Comparison of ENCODE assay signal across 1 cellular context in the genomic region with DNA sequence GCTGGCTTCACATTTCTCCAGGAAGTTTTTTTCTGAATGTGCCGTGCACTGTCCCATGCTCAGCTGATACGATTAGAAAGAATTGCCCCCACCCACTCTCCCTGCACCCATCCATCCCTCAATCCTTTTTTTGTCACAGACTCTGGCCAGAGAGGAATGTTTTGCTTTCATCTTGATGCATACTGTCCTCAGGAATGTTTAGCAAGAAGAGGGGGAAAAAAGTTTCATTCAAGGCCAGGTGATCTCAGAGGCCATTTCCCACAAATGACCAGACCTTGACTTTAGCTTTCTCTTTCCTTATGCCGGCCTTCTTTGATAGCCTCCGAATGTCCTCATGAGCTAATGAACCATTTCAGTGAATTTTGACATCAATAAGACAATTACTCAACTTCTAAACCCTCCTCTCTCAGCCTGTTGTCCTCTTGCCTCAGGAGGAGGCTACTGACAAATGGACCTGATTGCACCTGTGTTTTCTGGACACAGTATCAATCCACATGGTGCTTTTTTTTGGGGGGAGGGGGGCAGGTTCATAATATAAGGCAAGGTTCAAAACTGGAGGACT.
A peak's percentile ranks its signal among the peaks of the same experiment; 100 is the strongest.
TF ChIP-seq lines count a peak whose summit lies in the region.

No MANE protein-coding gene starts in this region.

TF ChIP-seq in HepG2, 621 proteins besides CTCF, POLR2A, EP300 and RAD21 (continued from another document and continues in another):
- TF ChIP-seq, protein P1, sequence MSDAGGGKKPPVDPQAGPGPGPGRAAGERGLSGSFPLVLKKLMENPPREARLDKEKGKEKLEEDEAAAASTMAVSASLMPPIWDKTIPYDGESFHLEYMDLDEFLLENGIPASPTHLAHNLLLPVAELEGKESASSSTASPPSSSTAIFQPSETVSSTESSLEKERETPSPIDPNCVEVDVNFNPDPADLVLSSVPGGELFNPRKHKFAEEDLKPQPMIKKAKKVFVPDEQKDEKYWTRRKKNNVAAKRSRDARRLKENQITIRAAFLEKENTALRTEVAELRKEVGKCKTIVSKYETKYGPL (CRISPR knock-in tag; IDR thresholded peaks at IDR 0.05): no peak
- TF ChIP-seq, protein P2, sequence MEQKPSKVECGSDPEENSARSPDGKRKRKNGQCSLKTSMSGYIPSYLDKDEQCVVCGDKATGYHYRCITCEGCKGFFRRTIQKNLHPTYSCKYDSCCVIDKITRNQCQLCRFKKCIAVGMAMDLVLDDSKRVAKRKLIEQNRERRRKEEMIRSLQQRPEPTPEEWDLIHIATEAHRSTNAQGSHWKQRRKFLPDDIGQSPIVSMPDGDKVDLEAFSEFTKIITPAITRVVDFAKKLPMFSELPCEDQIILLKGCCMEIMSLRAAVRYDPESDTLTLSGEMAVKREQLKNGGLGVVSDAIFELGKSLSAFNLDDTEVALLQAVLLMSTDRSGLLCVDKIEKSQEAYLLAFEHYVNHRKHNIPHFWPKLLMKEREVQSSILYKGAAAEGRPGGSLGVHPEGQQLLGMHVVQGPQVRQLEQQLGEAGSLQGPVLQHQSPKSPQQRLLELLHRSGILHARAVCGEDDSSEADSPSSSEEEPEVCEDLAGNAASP (CRISPR knock-in tag; IDR thresholded peaks at IDR 0.05; ENCODE audit: borderline replicate concordance): peak; percentile 88; the same call in 1 of the 2 replicates
- TF ChIP-seq ZNF772 (CRISPR knock-in tag; IDR thresholded peaks at IDR 0.05) (no peak), PTBP1 (IDR thresholded peaks at IDR 0.05; ENCODE audit: low read depth, low read length, poor library complexity, severe bottlenecking) (no peak), KLF9 (CRISPR knock-in tag; IDR thresholded peaks at IDR 0.05; ENCODE audit: low read depth) (no peak), TGIF2 (CRISPR knock-in tag; IDR thresholded peaks at IDR 0.05) (no peak; the same call in 1 of the 2 replicates), ZNF3 (CRISPR knock-in tag; IDR thresholded peaks at IDR 0.05) (no peak), ZNF644 (CRISPR knock-in tag; IDR thresholded peaks at IDR 0.05; ENCODE audit: low read depth) (peak; percentile 61; the same call in 1 of the 2 replicates), MAFK (conservative IDR thresholded peaks at IDR 0.05 in 1 of 2, IDR thresholded peaks at IDR 0.05 in 1 of 2; ENCODE audit: low read length in 2 of 2) (no peak), MAFG (CRISPR knock-in tag; IDR thresholded peaks at IDR 0.05) (no peak), MBNL3 (CRISPR knock-in tag; conservative IDR thresholded peaks at IDR 0.05) (no peak), IKZF1 (IDR thresholded peaks at IDR 0.05) (no peak), SAP130 (CRISPR knock-in tag; IDR thresholded peaks at IDR 0.05; ENCODE audit: low read depth) (peak; percentile 81), PLRG1 (conservative IDR thresholded peaks at IDR 0.05) (no peak), MTA3 (CRISPR knock-in tag; IDR thresholded peaks at IDR 0.05) (no peak), POLR2AphosphoS2 (IDR thresholded peaks at IDR 0.05; ENCODE audit: low read depth, low read length) (no peak), ZNF605 (CRISPR knock-in tag; IDR thresholded peaks at IDR 0.05) (no peak), KLF12 (CRISPR knock-in tag; IDR thresholded peaks at IDR 0.05; ENCODE audit: borderline replicate concordance) (no peak), PHF8 (CRISPR knock-in tag; IDR thresholded peaks at IDR 0.05) (no peak), ZNF703 (CRISPR knock-in tag; IDR thresholded peaks at IDR 0.05; ENCODE audit: borderline replicate concordance) (no peak), MAZ (IDR thresholded peaks at IDR 0.05; ENCODE audit: borderline replicate concordance, low read depth, low read length) (peak; percentile 73; the same call in 1 of the 2 replicates), MAZ (CRISPR knock-in tag; IDR thresholded peaks at IDR 0.05; ENCODE audit: low read depth) (no peak), ZFX (CRISPR knock-in tag; IDR thresholded peaks at IDR 0.05; ENCODE audit: low read depth) (0 out of 2 replicates have a peak, but pooled peaks have one; percentile 24), ZNF180 (CRISPR knock-in tag; IDR thresholded peaks at IDR 0.05; ENCODE audit: borderline replicate concordance, low read depth) (no peak), ZFP36L1 (CRISPR knock-in tag; IDR thresholded peaks at IDR 0.05) (no peak), GLI4 (CRISPR knock-in tag; IDR thresholded peaks at IDR 0.05; ENCODE audit: borderline replicate concordance) (no peak), ZNF232 (CRISPR knock-in tag; IDR thresholded peaks at IDR 0.05; ENCODE audit: borderline replicate concordance) (no peak)
- TF ChIP-seq, protein P3, sequence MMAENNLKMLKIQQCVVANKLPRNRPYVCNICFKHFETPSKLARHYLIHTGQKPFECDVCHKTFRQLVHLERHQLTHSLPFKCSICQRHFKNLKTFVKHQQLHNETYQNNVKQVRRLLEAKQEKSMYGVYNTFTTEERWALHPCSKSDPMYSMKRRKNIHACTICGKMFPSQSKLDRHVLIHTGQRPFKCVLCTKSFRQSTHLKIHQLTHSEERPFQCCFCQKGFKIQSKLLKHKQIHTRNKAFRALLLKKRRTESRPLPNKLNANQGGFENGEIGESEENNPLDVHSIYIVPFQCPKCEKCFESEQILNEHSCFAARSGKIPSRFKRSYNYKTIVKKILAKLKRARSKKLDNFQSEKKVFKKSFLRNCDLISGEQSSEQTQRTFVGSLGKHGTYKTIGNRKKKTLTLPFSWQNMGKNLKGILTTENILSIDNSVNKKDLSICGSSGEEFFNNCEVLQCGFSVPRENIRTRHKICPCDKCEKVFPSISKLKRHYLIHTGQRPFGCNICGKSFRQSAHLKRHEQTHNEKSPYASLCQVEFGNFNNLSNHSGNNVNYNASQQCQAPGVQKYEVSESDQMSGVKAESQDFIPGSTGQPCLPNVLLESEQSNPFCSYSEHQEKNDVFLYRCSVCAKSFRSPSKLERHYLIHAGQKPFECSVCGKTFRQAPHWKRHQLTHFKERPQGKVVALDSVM (CRISPR knock-in tag; IDR thresholded peaks at IDR 0.05): peak; percentile 76
- TF ChIP-seq, protein P4, sequence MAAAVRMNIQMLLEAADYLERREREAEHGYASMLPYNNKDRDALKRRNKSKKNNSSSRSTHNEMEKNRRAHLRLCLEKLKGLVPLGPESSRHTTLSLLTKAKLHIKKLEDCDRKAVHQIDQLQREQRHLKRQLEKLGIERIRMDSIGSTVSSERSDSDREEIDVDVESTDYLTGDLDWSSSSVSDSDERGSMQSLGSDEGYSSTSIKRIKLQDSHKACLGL (CRISPR knock-in tag; IDR thresholded peaks at IDR 0.05): no peak
- TF ChIP-seq, protein P5, sequence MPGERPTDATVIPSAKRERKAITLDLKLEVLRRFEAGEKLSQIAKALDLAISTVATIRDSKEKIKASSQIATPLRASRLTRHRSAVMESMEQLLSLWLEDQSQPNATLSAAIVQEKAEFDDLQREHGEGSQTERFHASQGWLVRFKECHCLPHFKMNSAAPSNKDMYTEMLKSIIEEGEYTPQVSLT (CRISPR knock-in tag; IDR thresholded peaks at IDR 0.05; ENCODE audit: borderline replicate concordance, low read depth): no peak
- TF ChIP-seq, protein P6, sequence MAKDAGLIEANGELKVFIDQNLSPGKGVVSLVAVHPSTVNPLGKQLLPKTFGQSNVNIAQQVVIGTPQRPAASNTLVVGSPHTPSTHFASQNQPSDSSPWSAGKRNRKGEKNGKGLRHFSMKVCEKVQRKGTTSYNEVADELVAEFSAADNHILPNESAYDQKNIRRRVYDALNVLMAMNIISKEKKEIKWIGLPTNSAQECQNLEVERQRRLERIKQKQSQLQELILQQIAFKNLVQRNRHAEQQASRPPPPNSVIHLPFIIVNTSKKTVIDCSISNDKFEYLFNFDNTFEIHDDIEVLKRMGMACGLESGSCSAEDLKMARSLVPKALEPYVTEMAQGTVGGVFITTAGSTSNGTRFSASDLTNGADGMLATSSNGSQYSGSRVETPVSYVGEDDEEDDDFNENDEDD (CRISPR knock-in tag; IDR thresholded peaks at IDR 0.05; ENCODE audit: borderline replicate concordance): no peak
- TF ChIP-seq, protein P7, sequence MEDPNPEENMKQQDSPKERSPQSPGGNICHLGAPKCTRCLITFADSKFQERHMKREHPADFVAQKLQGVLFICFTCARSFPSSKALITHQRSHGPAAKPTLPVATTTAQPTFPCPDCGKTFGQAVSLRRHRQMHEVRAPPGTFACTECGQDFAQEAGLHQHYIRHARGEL (CRISPR knock-in tag; IDR thresholded peaks at IDR 0.05): no peak
- TF ChIP-seq, protein P8, sequence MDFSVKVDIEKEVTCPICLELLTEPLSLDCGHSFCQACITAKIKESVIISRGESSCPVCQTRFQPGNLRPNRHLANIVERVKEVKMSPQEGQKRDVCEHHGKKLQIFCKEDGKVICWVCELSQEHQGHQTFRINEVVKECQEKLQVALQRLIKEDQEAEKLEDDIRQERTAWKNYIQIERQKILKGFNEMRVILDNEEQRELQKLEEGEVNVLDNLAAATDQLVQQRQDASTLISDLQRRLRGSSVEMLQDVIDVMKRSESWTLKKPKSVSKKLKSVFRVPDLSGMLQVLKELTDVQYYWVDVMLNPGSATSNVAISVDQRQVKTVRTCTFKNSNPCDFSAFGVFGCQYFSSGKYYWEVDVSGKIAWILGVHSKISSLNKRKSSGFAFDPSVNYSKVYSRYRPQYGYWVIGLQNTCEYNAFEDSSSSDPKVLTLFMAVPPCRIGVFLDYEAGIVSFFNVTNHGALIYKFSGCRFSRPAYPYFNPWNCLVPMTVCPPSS (IDR thresholded peaks at IDR 0.05): no peak
- TF ChIP-seq, protein P9, sequence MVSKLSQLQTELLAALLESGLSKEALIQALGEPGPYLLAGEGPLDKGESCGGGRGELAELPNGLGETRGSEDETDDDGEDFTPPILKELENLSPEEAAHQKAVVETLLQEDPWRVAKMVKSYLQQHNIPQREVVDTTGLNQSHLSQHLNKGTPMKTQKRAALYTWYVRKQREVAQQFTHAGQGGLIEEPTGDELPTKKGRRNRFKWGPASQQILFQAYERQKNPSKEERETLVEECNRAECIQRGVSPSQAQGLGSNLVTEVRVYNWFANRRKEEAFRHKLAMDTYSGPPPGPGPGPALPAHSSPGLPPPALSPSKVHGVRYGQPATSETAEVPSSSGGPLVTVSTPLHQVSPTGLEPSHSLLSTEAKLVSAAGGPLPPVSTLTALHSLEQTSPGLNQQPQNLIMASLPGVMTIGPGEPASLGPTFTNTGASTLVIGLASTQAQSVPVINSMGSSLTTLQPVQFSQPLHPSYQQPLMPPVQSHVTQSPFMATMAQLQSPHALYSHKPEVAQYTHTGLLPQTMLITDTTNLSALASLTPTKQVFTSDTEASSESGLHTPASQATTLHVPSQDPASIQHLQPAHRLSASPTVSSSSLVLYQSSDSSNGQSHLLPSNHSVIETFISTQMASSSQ (IDR thresholded peaks at IDR 0.05; ENCODE audit: low read depth): peak; percentile 60
- TF ChIP-seq, protein P9 (CRISPR knock-in tag; IDR thresholded peaks at IDR 0.05; ENCODE audit: borderline replicate concordance): peak; percentile 79; the same call in 1 of the 2 replicates
- TF ChIP-seq, protein P10, sequence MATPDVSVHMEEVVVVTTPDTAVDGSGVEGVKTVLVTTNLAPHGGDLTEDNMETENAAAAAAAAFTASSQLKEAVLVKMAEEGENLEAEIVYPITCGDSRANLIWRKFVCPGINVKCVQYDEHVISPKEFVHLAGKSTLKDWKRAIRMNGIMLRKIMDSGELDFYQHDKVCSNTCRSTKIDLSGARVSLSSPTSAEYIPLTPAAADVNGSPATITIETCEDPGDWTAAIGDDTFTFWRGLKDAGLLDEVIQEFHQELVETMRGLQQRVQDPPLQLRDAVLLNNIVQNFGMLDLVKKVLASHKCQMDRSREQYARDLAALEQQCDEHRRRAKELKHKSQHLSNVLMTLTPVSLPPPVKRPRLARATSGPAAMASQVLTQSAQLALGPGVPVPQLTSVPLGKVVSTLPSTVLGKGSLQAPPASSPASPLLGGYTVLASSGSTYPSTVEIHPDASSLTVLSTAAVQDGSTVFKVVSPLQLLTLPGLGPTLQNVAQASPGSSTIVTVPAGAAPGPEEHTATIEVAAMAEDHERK (CRISPR knock-in tag; IDR thresholded peaks at IDR 0.05; ENCODE audit: low read depth): no peak
- TF ChIP-seq, protein P11, sequence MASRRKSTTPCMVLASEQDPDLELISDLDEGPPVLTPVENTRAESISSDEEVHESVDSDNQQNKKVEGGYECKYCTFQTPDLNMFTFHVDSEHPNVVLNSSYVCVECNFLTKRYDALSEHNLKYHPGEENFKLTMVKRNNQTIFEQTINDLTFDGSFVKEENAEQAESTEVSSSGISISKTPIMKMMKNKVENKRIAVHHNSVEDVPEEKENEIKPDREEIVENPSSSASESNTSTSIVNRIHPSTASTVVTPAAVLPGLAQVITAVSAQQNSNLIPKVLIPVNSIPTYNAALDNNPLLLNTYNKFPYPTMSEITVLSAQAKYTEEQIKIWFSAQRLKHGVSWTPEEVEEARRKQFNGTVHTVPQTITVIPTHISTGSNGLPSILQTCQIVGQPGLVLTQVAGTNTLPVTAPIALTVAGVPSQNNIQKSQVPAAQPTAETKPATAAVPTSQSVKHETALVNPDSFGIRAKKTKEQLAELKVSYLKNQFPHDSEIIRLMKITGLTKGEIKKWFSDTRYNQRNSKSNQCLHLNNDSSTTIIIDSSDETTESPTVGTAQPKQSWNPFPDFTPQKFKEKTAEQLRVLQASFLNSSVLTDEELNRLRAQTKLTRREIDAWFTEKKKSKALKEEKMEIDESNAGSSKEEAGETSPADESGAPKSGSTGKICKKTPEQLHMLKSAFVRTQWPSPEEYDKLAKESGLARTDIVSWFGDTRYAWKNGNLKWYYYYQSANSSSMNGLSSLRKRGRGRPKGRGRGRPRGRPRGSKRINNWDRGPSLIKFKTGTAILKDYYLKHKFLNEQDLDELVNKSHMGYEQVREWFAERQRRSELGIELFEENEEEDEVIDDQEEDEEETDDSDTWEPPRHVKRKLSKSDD (CRISPR knock-in tag; IDR thresholded peaks at IDR 0.05; ENCODE audit: low read depth): 0 out of 2 replicates have a peak, but pooled peaks have one; percentile 18
- TF ChIP-seq, protein P12, sequence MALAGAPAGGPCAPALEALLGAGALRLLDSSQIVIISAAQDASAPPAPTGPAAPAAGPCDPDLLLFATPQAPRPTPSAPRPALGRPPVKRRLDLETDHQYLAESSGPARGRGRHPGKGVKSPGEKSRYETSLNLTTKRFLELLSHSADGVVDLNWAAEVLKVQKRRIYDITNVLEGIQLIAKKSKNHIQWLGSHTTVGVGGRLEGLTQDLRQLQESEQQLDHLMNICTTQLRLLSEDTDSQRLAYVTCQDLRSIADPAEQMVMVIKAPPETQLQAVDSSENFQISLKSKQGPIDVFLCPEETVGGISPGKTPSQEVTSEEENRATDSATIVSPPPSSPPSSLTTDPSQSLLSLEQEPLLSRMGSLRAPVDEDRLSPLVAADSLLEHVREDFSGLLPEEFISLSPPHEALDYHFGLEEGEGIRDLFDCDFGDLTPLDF (CRISPR knock-in tag; IDR thresholded peaks at IDR 0.05): no peak
- TF ChIP-seq, protein P13, sequence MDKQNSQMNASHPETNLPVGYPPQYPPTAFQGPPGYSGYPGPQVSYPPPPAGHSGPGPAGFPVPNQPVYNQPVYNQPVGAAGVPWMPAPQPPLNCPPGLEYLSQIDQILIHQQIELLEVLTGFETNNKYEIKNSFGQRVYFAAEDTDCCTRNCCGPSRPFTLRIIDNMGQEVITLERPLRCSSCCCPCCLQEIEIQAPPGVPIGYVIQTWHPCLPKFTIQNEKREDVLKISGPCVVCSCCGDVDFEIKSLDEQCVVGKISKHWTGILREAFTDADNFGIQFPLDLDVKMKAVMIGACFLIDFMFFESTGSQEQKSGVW (CRISPR knock-in tag; IDR thresholded peaks at IDR 0.05; ENCODE audit: borderline replicate concordance): no peak
